ENCODE assay signal across 9 cellular contexts in genomic region chr12:14111230-14111865, GRCh38.
DNase-seq lines count a peak whose midpoint lies in the region; ATAC-seq and TF ChIP-seq lines count a peak whose summit lies in the region.
"Had no signal": no experiment of that assay in that cellular context is flagged by ENCODE, and none has a peak within 500 bp of the region (broad histone marks: within the 10 kb centered on the region; RNA-seq: fewer than 3 reads in every experiment).

No MANE protein-coding gene starts in this region.

- DNase-seq in GM10266 (ENCODE audit: extremely low spot score): peak; percentile 43
- DNase-seq in WERI-Rb-1: peak; percentile 10
- DNase-seq in NCI-H524 treated with DMSO at 0.1 percent for 48 hours (lab: John Stamatoyannopoulos, UW): no peak
- no peak for DNase-seq in middle frontal gyrus (ENCODE audit: extremely low spot score, low spot score)
- no peak for DNase-seq in Kasumi-1 (lab: John Stamatoyannopoulos, UW)
- no peak for DNase-seq in mucosa of gallbladder (ENCODE audit: low spot score)

- no peaks in the 10 kb centered on the region for H3K27me3 ChIP-seq in WERI-Rb-1 (ENCODE audit: insufficient read depth, low read depth, severe bottlenecking)

- H3K9me3 ChIP-seq in WERI-Rb-1 (ENCODE audit: severe bottlenecking): no peaks in the 10 kb centered on the region

- TF ChIP-seq CTCF in GM10266 (IDR thresholded peaks at IDR 0.05; ENCODE audit: control insufficient read depth, insufficient read depth, low read depth, missing control alignments) (peak; percentile 48), WERI-Rb-1 (IDR thresholded peaks at IDR 0.05; ENCODE audit: low read depth, low read length) (peak; percentile 43)

- H3K4me3 ChIP-seq in WERI-Rb-1 (ENCODE audit: low read depth, low read length): no peak overlapping the region

- H3K36me3 ChIP-seq in WERI-Rb-1: no peaks in the 10 kb centered on the region

- peak; percentile 99 for ATAC-seq in GM19438 (IDR thresholded peaks at IDR 0.05; ENCODE audit: low read depth, unreplicated experiment)
- ATAC-seq in HG03196 (IDR thresholded peaks at IDR 0.05; ENCODE audit: unreplicated experiment): peak; percentile 97

- H3K27ac ChIP-seq in WERI-Rb-1: no peak overlapping the region
- H3K27ac ChIP-seq: KMS-11 had no signal

Comparison
In these comparisons a context has a peak if more than half of its experiments do, and no peak if none do; other contexts are left out.
1. DNase-seq: peak in GM10266 (single experiment) and WERI-Rb-1 (single experiment); none in NCI-H524 treated with DMSO at 0.1 percent for 48 hours (single experiment), middle frontal gyrus (single experiment), Kasumi-1 (0 of 2) and mucosa of gallbladder (single experiment).